Comparison of ENCODE assay signal across 22 cellular contexts in the genomic region with DNA sequence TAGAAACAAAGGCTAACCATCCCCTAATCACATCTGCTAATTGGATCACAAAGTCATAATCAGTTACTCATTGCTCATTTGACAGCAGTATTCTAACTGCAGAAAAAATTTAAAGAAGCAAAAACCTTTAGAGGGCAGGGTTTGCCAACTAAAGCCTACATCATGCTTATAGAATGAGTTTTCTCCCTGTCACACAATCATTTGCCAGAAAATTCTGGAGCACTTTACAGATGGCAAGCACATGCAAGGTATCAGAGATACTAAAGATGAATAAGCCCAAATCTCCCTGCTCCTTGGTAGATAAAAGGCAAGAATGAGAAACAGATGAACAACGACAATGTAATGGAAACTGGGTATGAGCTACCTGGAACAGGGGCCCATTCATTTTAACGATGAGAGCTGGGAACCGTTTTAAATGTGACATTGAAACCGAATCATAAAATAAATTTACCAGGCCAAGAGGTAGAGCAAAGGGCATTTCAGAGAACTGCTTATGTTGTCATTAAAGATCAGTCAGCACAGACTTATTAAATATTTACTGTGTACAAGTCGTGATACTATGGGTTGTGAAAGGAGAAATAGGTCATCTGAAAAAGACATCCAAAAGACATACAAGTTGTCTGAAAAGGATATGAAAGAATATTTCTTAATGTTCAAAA.
DNase-seq lines count a peak whose midpoint lies in the region; ATAC-seq and TF ChIP-seq lines count a peak whose summit lies in the region.
"Had no signal": no experiment of that assay in that cellular context is flagged by ENCODE, and none has a peak within 500 bp of the region (broad histone marks: within the 10 kb centered on the region; RNA-seq: fewer than 3 reads in every experiment).

No MANE protein-coding gene starts in this region.

- DNase-seq in DMS153 treated with DMSO at 0.1 percent for 48 hours (lab: John Stamatoyannopoulos, UW; ENCODE audit: unreplicated experiment) = peak; percentile 5
- peak; percentile 51 for DNase-seq in NCI-H82 (lab: John Stamatoyannopoulos, UW)
- DNase-seq in fibroblast of peridontal ligament (ENCODE audit: extremely low read depth) = peak; percentile 45
- DNase-seq in osteoblast (ENCODE audit: insufficient read length, low spot score, missing footprints) = no peak
- DNase-seq in upper lobe of left lung = no peak
- DNase-seq in DMS79 (lab: John Stamatoyannopoulos, UW) = no peak
- no peak for DNase-seq in WERI-Rb-1
- no peak for DNase-seq in NCI-H2081 treated with DMSO at 0.1 percent for 48 hours (lab: John Stamatoyannopoulos, UW)
- DNase-seq: activated CD4-positive, alpha-beta T cell treated with anti-CD3 and anti-CD28 coated beads, Interleukin-2, amount 50 U/mL, for 1 hour; activated CD8-positive, alpha-beta memory T cell treated with anti-CD3 and anti-CD28 coated beads, Interleukin-2, amount 10 ng/mL, durations not matched to agents 7 days and 5 days; activated naive CD4-positive, alpha-beta T cell treated with anti-CD3 and anti-CD28 coated beads, Interleukin-2, amount 10 ng/mL, durations not matched to agents 7 days and 5 days; amygdala; effector memory CD8-positive, alpha-beta T cell; NCI-H1417 treated with DMSO at 0.1 percent for 48 hours; NCI-H2171; NCI-H510A treated with DMSO at 0.1 percent for 48 hours had no signal

- no peaks in the 10 kb centered on the region for H3K27me3 ChIP-seq in osteoblast (ENCODE audit: insufficient read depth, low read length)
- H3K27me3 ChIP-seq in upper lobe of left lung = no peaks in the 10 kb centered on the region
- no peaks in the 10 kb centered on the region for H3K27me3 ChIP-seq in WERI-Rb-1 (ENCODE audit: insufficient read depth, low read depth, severe bottlenecking)
- H3K27me3 ChIP-seq: neutrophil, suprapubic skin had no signal

- peaks cover 13% of the 10 kb centered on the region for H3K4me1 ChIP-seq in osteoblast (ENCODE audit: insufficient read depth, low read length)
- peaks cover 0 to 4% (median 0%) of the 10 kb centered on the region in 4 donors for H3K4me1 ChIP-seq in upper lobe of left lung
- H3K4me1 ChIP-seq: suprapubic skin had no signal

- no peak overlapping the region for H3K4me2 ChIP-seq in osteoblast (ENCODE audit: insufficient read depth, low read length)

- H3K79me2 ChIP-seq in osteoblast (ENCODE audit: insufficient read depth, low read length) = no peaks in the 10 kb centered on the region

- TF ChIP-seq POLR2A in upper lobe of left lung (IDR thresholded peaks at IDR 0.05) = no peak

- H2AFZ ChIP-seq in osteoblast (ENCODE audit: low read length) = peak overlapping the region; percentile 18

- ATAC-seq in upper lobe of left lung (ENCODE audit: low FRiP score in 2 of 2) = no peak
- ATAC-seq: activated CD8-positive, alpha-beta memory T cell treated with anti-CD3 and anti-CD28 coated beads, Interleukin-2, amount 10 ng/mL, durations not matched to agents 7 days and 5 days; effector memory CD8-positive, alpha-beta T cell; esophagus mucosa; stimulated activated effector memory CD8-positive, alpha-beta T cell treated with anti-CD3 and anti-CD28 coated beads, Interleukin-12 subunit alpha, Interleukin-12 subunit beta, amount 100 ng/mL, for 72 hours had no signal

- no peak for TF ChIP-seq CTCF in osteoblast (IDR thresholded peaks at IDR 0.05; ENCODE audit: extremely low read depth, low read depth, low read length)
- TF ChIP-seq CTCF in upper lobe of left lung (IDR thresholded peaks at IDR 0.05) = no peak
- no peak for TF ChIP-seq CTCF in WERI-Rb-1 (IDR thresholded peaks at IDR 0.05; ENCODE audit: low read depth, low read length)

- H3K27ac ChIP-seq in osteoblast (ENCODE audit: low read depth, low read length) (peak overlapping the region; percentile 29), upper lobe of left lung (no peak overlapping the region), WERI-Rb-1 (no peak overlapping the region)
- H3K27ac ChIP-seq: coronary artery, neutrophil, RWPE1, suprapubic skin had no signal

- no peaks in the 10 kb centered on the region for H3K36me3 ChIP-seq in osteoblast (ENCODE audit: insufficient read depth, low read length)
- peaks cover 0 to 4% (median 0%) of the 10 kb centered on the region in 4 donors for H3K36me3 ChIP-seq in upper lobe of left lung
- H3K36me3 ChIP-seq in WERI-Rb-1 = no peaks in the 10 kb centered on the region
- H3K36me3 ChIP-seq: neutrophil, suprapubic skin had no signal

- no peak for TF ChIP-seq EP300 in upper lobe of left lung (IDR thresholded peaks at IDR 0.05)

- H3K9me3 ChIP-seq in osteoblast (ENCODE audit: low read depth, low read length) (no peaks in the 10 kb centered on the region), upper lobe of left lung (no peaks in the 10 kb centered on the region), WERI-Rb-1 (ENCODE audit: severe bottlenecking) (no peaks in the 10 kb centered on the region)
- H3K9me3 ChIP-seq: neutrophil, suprapubic skin had no signal

- 79 to 80% methylated on average over 5 of the region's 5 CpGs for WGBS in upper lobe of left lung, 2 donors

- H4K20me1 ChIP-seq in osteoblast (ENCODE audit: insufficient read depth, low read length) = no peaks in the 10 kb centered on the region

- no peak overlapping the region for H3K4me3 ChIP-seq in osteoblast (ENCODE audit: insufficient read depth, low read length)
- H3K4me3 ChIP-seq in upper lobe of left lung = no peak overlapping the region
- no peak overlapping the region for H3K4me3 ChIP-seq in WERI-Rb-1 (ENCODE audit: low read depth, low read length)
- H3K4me3 ChIP-seq: coronary artery, suprapubic skin had no signal

Comparison
In these comparisons a context has a peak if more than half of its experiments do, and no peak if none do; other contexts are left out.
1. DNase-seq: peak in DMS153 treated with DMSO at 0.1 percent for 48 hours (single experiment), NCI-H82 (single experiment) and fibroblast of peridontal ligament (single experiment); none in osteoblast (single experiment), upper lobe of left lung (0 of 2), DMS79 (single experiment), WERI-Rb-1 (single experiment) and NCI-H2081 treated with DMSO at 0.1 percent for 48 hours (single experiment).